In the genomic region with DNA sequence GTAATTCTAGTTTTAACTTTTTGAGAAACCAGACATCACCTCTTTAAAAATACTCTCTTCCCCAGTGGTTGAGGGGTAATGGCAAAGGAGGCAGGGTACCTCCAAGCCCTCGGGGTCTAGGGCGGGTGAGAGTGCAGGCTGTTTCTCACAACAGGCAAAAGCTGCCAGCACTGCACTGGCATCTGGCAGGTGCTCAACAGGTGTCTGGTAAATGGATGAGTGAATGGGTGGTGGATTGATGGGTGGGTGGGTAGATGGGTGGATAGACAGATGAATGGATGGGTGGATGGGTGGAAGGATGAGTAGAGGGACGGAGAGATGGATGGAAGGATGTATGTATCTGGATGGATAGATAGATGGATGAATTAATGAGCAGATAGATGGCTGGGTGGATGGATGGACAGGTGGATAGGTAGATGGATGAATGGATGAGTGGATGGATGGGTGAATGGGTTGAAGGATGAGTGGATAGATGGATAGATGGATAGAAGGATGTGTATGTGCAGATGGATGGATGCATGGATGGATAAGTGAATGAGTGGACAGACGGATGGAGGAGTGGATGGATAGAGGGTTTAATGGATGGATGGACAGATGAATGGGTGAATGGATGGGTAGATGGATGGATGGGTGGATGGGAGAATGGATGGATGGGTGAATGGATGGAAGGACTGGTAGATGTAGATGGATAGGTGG, we compare ENCODE assay signal across 25 cellular contexts.
"Had no signal": no experiment of that assay in that cellular context is flagged by ENCODE, and none has a peak within 500 bp of the region (broad histone marks: within the 10 kb centered on the region; RNA-seq: fewer than 3 reads in every experiment).

No MANE protein-coding gene starts in this region.

- H3K4me1 ChIP-seq: left lung, lower lobe of right lung, pancreas, prostate gland, upper lobe of left lung had no signal

- H3K4me3 Mint-ChIP-seq: nephron; neural crest cell; stimulated activated effector memory CD8-positive, alpha-beta T cell treated with anti-CD3 and anti-CD28 coated beads, Interleukin-12 subunit alpha, Interleukin-12 subunit beta, amount 100 ng/mL, for 72 hours; stimulated activated naive CD8-positive, alpha-beta T cell treated with anti-CD3 and anti-CD28 coated beads, Interleukin-15, Interleukin-2, amounts not matched to agents 100 ng/mL and 50 ng/mL, for 24 hours had no signal

- H3K4me3 ChIP-seq: left lung, lower lobe of right lung, pancreas, prostate gland, skin epidermis, spleen, tibial nerve, upper lobe of left lung, vagina had no signal

- H3K36me3 ChIP-seq: pancreas, prostate gland, upper lobe of left lung had no signal

- H3K9me3 ChIP-seq: left lung, lower lobe of right lung, pancreas, prostate gland, spleen, tibial nerve, upper lobe of left lung, vagina had no signal

- H3K36me3 Mint-ChIP-seq: naive thymus-derived CD8-positive, alpha-beta T cell; stimulated activated effector memory CD8-positive, alpha-beta T cell treated with anti-CD3 and anti-CD28 coated beads, Interleukin-12 subunit alpha, Interleukin-12 subunit beta, amount 100 ng/mL, for 72 hours had no signal

- H3K27ac ChIP-seq: left lung, lower lobe of right lung, pancreas, prostate gland, skin epidermis, spleen, upper lobe of left lung, vagina had no signal

- H3K4me1 Mint-ChIP-seq: neural crest cell had no signal

- H3K27ac Mint-ChIP-seq: naive thymus-derived CD8-positive, alpha-beta T cell; nephron; stimulated activated effector memory CD8-positive, alpha-beta T cell treated with anti-CD3 and anti-CD28 coated beads, Interleukin-12 subunit alpha, Interleukin-12 subunit beta, amount 100 ng/mL, for 72 hours; stimulated activated naive CD8-positive, alpha-beta T cell treated with anti-CD3 and anti-CD28 coated beads, Interleukin-15, Interleukin-2, amounts not matched to agents 100 ng/mL and 50 ng/mL, for 24 hours had no signal

- FAIRE-seq: keratinocyte, pancreas had no signal

- H3K9me3 Mint-ChIP-seq: naive thymus-derived CD8-positive, alpha-beta T cell; nephron; neural crest cell had no signal

- DNase-seq: hippocampal formation; left colon; left lung; lower lobe of right lung; mammary epithelial cell; naive thymus-derived CD8-positive, alpha-beta T cell; nucleus accumbens; posterior cingulate gyrus; retina; spleen; stimulated activated CD4-positive, alpha-beta T cell treated with anti-CD3 and anti-CD28 coated beads, Interleukin-4, amount 100 ng/mL, for 24 hours; stimulated activated naive CD4-positive, alpha-beta T cell; upper lobe of left lung had no signal

- H3K27me3 ChIP-seq: pancreas, tibial nerve, upper lobe of left lung, vagina had no signal

- ATAC-seq: left colon; left lung; lower lobe of right lung; naive thymus-derived CD8-positive, alpha-beta T cell; right cardiac atrium; sciatic nerve had no signal
